In the genomic region with DNA sequence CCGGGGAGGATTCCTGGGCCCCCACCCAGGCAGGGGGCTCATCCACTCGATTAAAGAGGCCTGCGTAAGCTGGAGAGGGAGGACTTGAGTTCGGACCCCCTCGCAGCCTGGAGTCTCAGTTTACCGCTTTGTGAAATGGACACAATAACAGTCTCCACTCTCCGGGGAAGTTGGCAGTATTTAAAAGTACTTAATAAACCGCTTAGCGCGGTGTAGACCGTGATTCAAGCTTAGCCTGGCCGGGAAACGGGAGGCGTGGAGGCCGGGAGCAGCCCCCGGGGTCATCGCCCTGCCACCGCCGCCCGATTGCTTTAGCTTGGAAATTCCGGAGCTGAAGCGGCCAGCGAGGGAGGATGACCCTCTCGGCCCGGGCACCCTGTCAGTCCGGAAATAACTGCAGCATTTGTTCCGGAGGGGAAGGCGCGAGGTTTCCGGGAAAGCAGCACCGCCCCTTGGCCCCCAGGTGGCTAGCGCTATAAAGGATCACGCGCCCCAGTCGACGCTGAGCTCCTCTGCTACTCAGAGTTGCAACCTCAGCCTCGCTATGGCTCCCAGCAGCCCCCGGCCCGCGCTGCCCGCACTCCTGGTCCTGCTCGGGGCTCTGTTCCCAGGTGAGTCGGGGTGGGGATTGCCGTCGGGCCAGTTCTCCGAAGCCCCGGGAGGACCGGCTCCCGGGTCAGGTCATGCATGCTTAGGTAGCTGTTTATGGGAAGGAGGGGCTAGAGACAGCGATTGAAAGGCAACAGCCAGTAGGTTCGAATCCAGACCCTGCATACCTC, we compare ENCODE assay signal across 1 cellular context.
TF ChIP-seq lines count a peak whose summit lies in the region.

ICAM1 (plus strand) TSS at position 505 of the 779 bp plus-strand sequence; CDS start at position 545, 40 bp downstream.

TF ChIP-seq in HepG2, 621 proteins besides CTCF, POLR2A, EP300 and RAD21 (continued from another document and continues in another):
- TF ChIP-seq, protein P1, sequence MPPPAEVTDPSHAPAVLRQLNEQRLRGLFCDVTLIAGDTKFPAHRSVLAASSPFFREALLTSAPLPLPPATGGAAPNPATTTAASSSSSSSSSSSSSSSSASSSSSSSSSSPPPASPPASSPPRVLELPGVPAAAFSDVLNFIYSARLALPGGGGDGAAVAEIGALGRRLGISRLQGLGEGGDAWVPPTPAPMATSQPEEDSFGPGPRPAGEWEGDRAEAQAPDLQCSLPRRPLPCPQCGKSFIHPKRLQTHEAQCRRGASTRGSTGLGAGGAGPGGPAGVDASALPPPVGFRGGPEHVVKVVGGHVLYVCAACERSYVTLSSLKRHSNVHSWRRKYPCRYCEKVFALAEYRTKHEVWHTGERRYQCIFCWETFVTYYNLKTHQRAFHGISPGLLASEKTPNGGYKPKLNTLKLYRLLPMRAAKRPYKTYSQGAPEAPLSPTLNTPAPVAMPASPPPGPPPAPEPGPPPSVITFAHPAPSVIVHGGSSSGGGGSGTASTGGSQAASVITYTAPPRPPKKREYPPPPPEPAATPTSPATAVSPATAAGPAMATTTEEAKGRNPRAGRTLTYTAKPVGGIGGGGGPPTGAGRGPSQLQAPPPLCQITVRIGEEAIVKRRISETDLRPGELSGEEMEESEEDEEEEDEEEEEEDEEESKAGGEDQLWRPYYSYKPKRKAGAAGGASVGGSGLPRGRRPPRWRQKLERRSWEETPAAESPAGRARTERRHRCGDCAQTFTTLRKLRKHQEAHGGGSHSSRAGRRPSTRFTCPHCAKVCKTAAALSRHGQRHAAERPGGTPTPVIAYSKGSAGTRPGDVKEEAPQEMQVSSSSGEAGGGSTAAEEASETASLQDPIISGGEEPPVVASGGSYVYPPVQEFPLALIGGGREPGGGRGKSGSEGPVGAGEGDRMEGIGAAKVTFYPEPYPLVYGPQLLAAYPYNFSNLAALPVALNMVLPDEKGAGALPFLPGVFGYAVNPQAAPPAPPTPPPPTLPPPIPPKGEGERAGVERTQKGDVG (CRISPR knock-in tag; IDR thresholded peaks at IDR 0.05; ENCODE audit: borderline replicate concordance) = no peak
- TF ChIP-seq ZNF768 (CRISPR knock-in tag; IDR thresholded peaks at IDR 0.05) = peak; percentile 62; the same call in 1 of the 2 replicates
- peak; percentile 21; the same call in 1 of the 2 replicates for TF ChIP-seq CREB1 (IDR thresholded peaks at IDR 0.05)
- peak; percentile 73 for TF ChIP-seq CREB1 (CRISPR knock-in tag; IDR thresholded peaks at IDR 0.05)
- peak; percentile 97 for TF ChIP-seq TBX2 (CRISPR knock-in tag; IDR thresholded peaks at IDR 0.05; ENCODE audit: borderline replicate concordance)
- TF ChIP-seq RFX3 (CRISPR knock-in tag; IDR thresholded peaks at IDR 0.05) = no peak
- TF ChIP-seq ZSCAN12 (CRISPR knock-in tag; IDR thresholded peaks at IDR 0.05) = peak; percentile 77; the same call in 1 of the 2 replicates
- TF ChIP-seq KLF9 (CRISPR knock-in tag; IDR thresholded peaks at IDR 0.05; ENCODE audit: low read depth) = peak; percentile 45; the same call in 1 of the 2 replicates
- TF ChIP-seq NFIB (CRISPR knock-in tag; IDR thresholded peaks at IDR 0.05; ENCODE audit: borderline replicate concordance) = no peak
- no peak for TF ChIP-seq ZNF234 (CRISPR knock-in tag; conservative IDR thresholded peaks at IDR 0.05)
- peak; percentile 85 for TF ChIP-seq SNAI1 (CRISPR knock-in tag; IDR thresholded peaks at IDR 0.05; ENCODE audit: borderline replicate concordance)
- TF ChIP-seq STAT5B (CRISPR knock-in tag; IDR thresholded peaks at IDR 0.05) = 0 out of 2 replicates have a peak, but pooled peaks have one; percentile 16
- TF ChIP-seq HNF4A (CRISPR knock-in tag; IDR thresholded peaks at IDR 0.05) = 0 out of 2 replicates have a peak, but pooled peaks have one; percentile 35
- peak; percentile 98 for TF ChIP-seq POLR2G (IDR thresholded peaks at IDR 0.05; ENCODE audit: low read depth, low read length)
- TF ChIP-seq, protein P2, sequence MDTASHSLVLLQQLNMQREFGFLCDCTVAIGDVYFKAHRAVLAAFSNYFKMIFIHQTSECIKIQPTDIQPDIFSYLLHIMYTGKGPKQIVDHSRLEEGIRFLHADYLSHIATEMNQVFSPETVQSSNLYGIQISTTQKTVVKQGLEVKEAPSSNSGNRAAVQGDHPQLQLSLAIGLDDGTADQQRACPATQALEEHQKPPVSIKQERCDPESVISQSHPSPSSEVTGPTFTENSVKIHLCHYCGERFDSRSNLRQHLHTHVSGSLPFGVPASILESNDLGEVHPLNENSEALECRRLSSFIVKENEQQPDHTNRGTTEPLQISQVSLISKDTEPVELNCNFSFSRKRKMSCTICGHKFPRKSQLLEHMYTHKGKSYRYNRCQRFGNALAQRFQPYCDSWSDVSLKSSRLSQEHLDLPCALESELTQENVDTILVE (CRISPR knock-in tag; IDR thresholded peaks at IDR 0.05) = peak; percentile 84
- TF ChIP-seq ZNF704 (CRISPR knock-in tag; IDR thresholded peaks at IDR 0.05; ENCODE audit: borderline replicate concordance) = no peak
- no peak for TF ChIP-seq NFRKB (IDR thresholded peaks at IDR 0.05)
- TF ChIP-seq PTBP1 (IDR thresholded peaks at IDR 0.05; ENCODE audit: low read depth, low read length, poor library complexity, severe bottlenecking) = no peak
- peak; percentile 65 for TF ChIP-seq GATAD2A (CRISPR knock-in tag; IDR thresholded peaks at IDR 0.05)
- peak; percentile 87 for TF ChIP-seq RXRB (CRISPR knock-in tag; IDR thresholded peaks at IDR 0.05; ENCODE audit: borderline replicate concordance)
- peak; percentile 84; the same call in 1 of the 2 replicates for TF ChIP-seq MEIS2 (CRISPR knock-in tag; IDR thresholded peaks at IDR 0.05)
- TF ChIP-seq SPEN (CRISPR knock-in tag; IDR thresholded peaks at IDR 0.05; ENCODE audit: low read depth) = peak; percentile 44; the same call in 1 of the 2 replicates
- no peak for TF ChIP-seq U2AF1 (optimal IDR thresholded peaks at IDR 0.05; ENCODE audit: low read depth, low read length)
- TF ChIP-seq NFKBIZ (CRISPR knock-in tag; IDR thresholded peaks at IDR 0.05) = peak; percentile 90; the same call in 1 of the 2 replicates
- 0 out of 2 replicates have a peak, but pooled peaks have one; percentile 68 for TF ChIP-seq SRY (CRISPR knock-in tag; IDR thresholded peaks at IDR 0.05)
- no peak for TF ChIP-seq ZNF207 (IDR thresholded peaks at IDR 0.05; ENCODE audit: borderline replicate concordance)
- TF ChIP-seq, protein P3, sequence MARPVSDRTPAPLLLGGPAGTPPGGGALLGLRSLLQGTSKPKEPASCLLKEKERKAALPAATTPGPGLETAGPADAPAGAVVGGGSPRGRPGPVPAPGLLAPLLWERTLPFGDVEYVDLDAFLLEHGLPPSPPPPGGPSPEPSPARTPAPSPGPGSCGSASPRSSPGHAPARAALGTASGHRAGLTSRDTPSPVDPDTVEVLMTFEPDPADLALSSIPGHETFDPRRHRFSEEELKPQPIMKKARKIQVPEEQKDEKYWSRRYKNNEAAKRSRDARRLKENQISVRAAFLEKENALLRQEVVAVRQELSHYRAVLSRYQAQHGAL (CRISPR knock-in tag; IDR thresholded peaks at IDR 0.05; ENCODE audit: not compliant biosample characterization) = no peak
- peak; percentile 46; the same call in 1 of the 2 replicates for TF ChIP-seq NR2F2 (IDR thresholded peaks at IDR 0.05; ENCODE audit: borderline replicate concordance, low read depth)
- TF ChIP-seq DPF2 (CRISPR knock-in tag; IDR thresholded peaks at IDR 0.05; ENCODE audit: borderline replicate concordance, low read depth) = no peak
- TF ChIP-seq ZFP1 (CRISPR knock-in tag; IDR thresholded peaks at IDR 0.05) = 0 out of 2 replicates have a peak, but pooled peaks have one; percentile 24
- TF ChIP-seq ZNF10 (CRISPR knock-in tag; IDR thresholded peaks at IDR 0.05; ENCODE audit: borderline replicate concordance, low read depth) = no peak
- peak; percentile 17; the same call in 1 of the 2 replicates for TF ChIP-seq KDM6A (CRISPR knock-in tag; IDR thresholded peaks at IDR 0.05; ENCODE audit: low read depth)
- no peak for TF ChIP-seq PLSCR1 (CRISPR knock-in tag; IDR thresholded peaks at IDR 0.05; ENCODE audit: borderline replicate concordance)
- no peak for TF ChIP-seq TRIM22 (IDR thresholded peaks at IDR 0.05)
- no peak for TF ChIP-seq NCOA1 (CRISPR knock-in tag; IDR thresholded peaks at IDR 0.05)
- no peak for TF ChIP-seq SETDB1 (CRISPR knock-in tag; IDR thresholded peaks at IDR 0.05; ENCODE audit: borderline replicate concordance)
- no peak for TF ChIP-seq SMARCE1 (IDR thresholded peaks at IDR 0.05; ENCODE audit: borderline replicate concordance)
- no peak for TF ChIP-seq ZHX1 (CRISPR knock-in tag; IDR thresholded peaks at IDR 0.05; ENCODE audit: low read depth)
- no peak for TF ChIP-seq ZNF782 (CRISPR knock-in tag; IDR thresholded peaks at IDR 0.05; ENCODE audit: borderline replicate concordance)
- peak; percentile 73; the same call in 1 of the 2 replicates for TF ChIP-seq ARNTL (CRISPR knock-in tag; IDR thresholded peaks at IDR 0.05)
- TF ChIP-seq ZBTB1 (CRISPR knock-in tag; IDR thresholded peaks at IDR 0.05; ENCODE audit: borderline replicate concordance) = no peak
- peak; percentile 89; the same call in 1 of the 2 replicates for TF ChIP-seq CHD4 (IDR thresholded peaks at IDR 0.05; ENCODE audit: borderline replicate concordance, low read length)
- peak; percentile 94 for TF ChIP-seq SMAD3 (CRISPR knock-in tag; IDR thresholded peaks at IDR 0.05)
- TF ChIP-seq, protein P4, sequence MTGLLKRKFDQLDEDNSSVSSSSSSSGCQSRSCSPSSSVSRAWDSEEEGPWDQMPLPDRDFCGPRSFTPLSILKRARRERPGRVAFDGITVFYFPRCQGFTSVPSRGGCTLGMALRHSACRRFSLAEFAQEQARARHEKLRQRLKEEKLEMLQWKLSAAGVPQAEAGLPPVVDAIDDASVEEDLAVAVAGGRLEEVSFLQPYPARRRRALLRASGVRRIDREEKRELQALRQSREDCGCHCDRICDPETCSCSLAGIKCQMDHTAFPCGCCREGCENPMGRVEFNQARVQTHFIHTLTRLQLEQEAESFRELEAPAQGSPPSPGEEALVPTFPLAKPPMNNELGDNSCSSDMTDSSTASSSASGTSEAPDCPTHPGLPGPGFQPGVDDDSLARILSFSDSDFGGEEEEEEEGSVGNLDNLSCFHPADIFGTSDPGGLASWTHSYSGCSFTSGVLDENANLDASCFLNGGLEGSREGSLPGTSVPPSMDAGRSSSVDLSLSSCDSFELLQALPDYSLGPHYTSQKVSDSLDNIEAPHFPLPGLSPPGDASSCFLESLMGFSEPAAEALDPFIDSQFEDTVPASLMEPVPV (CRISPR knock-in tag; IDR thresholded peaks at IDR 0.05) = peak; percentile 84
- TF ChIP-seq ATF7-NPFF (CRISPR knock-in tag; IDR thresholded peaks at IDR 0.05; ENCODE audit: low read depth) = peak; percentile 77; the same call in 1 of the 2 replicates
